ENCODE assay signal across 1 cellular context in genomic region chr4:123826896-123827295, GRCh38.
TF ChIP-seq lines count a peak whose summit lies in the region.

No MANE protein-coding gene starts in this region.

TF ChIP-seq in IMR-90, 13 proteins besides CTCF, POLR2A, EP300 and RAD21:
- TF ChIP-seq CHD1 (IDR thresholded peaks at IDR 0.05; ENCODE audit: low read depth, low read length) = no peak
- TF ChIP-seq SMC3 (IDR thresholded peaks at IDR 0.05; ENCODE audit: low read depth, low read length) = no peak
- no peak for TF ChIP-seq RCOR1 (IDR thresholded peaks at IDR 0.05; ENCODE audit: insufficient replicate concordance, low read length)
- TF ChIP-seq, protein P1, sequence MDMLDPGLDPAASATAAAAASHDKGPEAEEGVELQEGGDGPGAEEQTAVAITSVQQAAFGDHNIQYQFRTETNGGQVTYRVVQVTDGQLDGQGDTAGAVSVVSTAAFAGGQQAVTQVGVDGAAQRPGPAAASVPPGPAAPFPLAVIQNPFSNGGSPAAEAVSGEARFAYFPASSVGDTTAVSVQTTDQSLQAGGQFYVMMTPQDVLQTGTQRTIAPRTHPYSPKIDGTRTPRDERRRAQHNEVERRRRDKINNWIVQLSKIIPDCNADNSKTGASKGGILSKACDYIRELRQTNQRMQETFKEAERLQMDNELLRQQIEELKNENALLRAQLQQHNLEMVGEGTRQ (IDR thresholded peaks at IDR 0.05; ENCODE audit: low read depth, low read length) = no peak
- no peak for TF ChIP-seq CEBPB (IDR thresholded peaks at IDR 0.05; ENCODE audit: low read depth, low read length)
- TF ChIP-seq FOS (IDR thresholded peaks at IDR 0.05; ENCODE audit: low read depth, low read length) = no peak
- no peak for TF ChIP-seq NFE2L2 (IDR thresholded peaks at IDR 0.05; ENCODE audit: low read depth, low read length)
- TF ChIP-seq MAFK (IDR thresholded peaks at IDR 0.05; ENCODE audit: low read depth, low read length) = no peak
- TF ChIP-seq ELK1 (IDR thresholded peaks at IDR 0.05; ENCODE audit: borderline replicate concordance, low read depth, low read length) = no peak
- TF ChIP-seq RFX5 (IDR thresholded peaks at IDR 0.05; ENCODE audit: low read depth, low read length) = no peak
- TF ChIP-seq BHLHE40 (IDR thresholded peaks at IDR 0.05; ENCODE audit: low read depth, low read length) = no peak
- no peak for TF ChIP-seq MXI1 (IDR thresholded peaks at IDR 0.05; ENCODE audit: borderline replicate concordance, low read depth, low read length)
- TF ChIP-seq MAZ (IDR thresholded peaks at IDR 0.05; ENCODE audit: borderline replicate concordance, low read depth, low read length) = no peak
